In the genomic region with DNA sequence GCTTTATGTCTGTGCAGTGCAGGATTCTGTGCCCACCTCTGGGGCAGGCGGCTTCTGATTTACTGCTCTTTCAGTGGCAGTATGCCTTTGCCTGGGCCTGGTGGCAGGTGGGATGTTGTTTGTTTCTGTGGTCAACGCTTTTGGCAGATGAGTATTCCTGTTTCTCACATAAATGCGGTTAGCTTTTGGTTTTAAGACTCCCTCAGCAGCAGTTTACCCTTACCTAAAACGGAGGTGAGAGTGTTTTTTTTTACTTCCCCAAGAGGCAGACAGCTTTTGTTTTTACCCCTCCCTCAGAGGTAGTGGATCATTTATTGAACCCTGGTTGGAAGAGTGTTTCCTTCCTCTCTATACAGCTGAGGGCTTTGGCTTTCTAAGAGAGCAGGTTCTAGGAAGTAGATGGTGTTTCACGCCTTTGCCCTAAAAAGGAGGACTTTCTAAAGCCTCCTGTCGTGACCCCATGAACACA, we compare ENCODE assay signal across 21 cellular contexts.
DNase-seq lines count a peak whose midpoint lies in the region; ATAC-seq, FAIRE-seq and TF ChIP-seq lines count a peak whose summit lies in the region.
"Had no signal": no experiment of that assay in that cellular context is flagged by ENCODE, and none has a peak within 500 bp of the region (broad histone marks: within the 10 kb centered on the region; RNA-seq: fewer than 3 reads in every experiment).

No MANE protein-coding gene starts in this region.

- TF ChIP-seq CTCF in keratinocyte (optimal IDR thresholded peaks at IDR 0.05 in 1 of 3, IDR thresholded peaks at IDR 0.05 in 1 of 3, conservative IDR thresholded peaks at IDR 0.05 in 1 of 3; ENCODE audit: extremely low read depth in 1 of 3, insufficient read depth in 2 of 3, low read length in 3 of 3) (no peak), foreskin keratinocyte (conservative IDR thresholded peaks at IDR 0.05) (no peak)

- no peaks in the 10 kb centered on the region for H3K4me1 ChIP-seq in GM23248 (ENCODE audit: insufficient read depth)
- no peaks in the 10 kb centered on the region for H3K4me1 ChIP-seq in keratinocyte (ENCODE audit: control insufficient read depth, extremely low read depth, insufficient read depth, low read length)
- H3K4me1 ChIP-seq in foreskin keratinocyte = no peaks in the 10 kb centered on the region
- H3K4me1 ChIP-seq: parathyroid adenoma, right lobe of liver, suprapubic skin, vagina had no signal

- H3K9ac ChIP-seq in GM23248 (no peak overlapping the region), keratinocyte (ENCODE audit: control insufficient read depth, extremely low read depth, insufficient read depth, low read length) (no peak overlapping the region)
- H3K9ac ChIP-seq: parathyroid adenoma had no signal

- H3K9me3 ChIP-seq in GM23248 (ENCODE audit: low read depth) (no peaks in the 10 kb centered on the region), keratinocyte (ENCODE audit: control insufficient read depth, low read depth, low read length) (no peaks in the 10 kb centered on the region)
- H3K9me3 ChIP-seq: right lobe of liver, suprapubic skin, vagina had no signal

- H3F3A ChIP-seq in GM23248 (ENCODE audit: insufficient read depth) = no peaks in the 10 kb centered on the region

- DNase-seq in GM23248 (no peak), M059J (ENCODE audit: low read depth) (peak; percentile 6), keratinocyte (ENCODE audit: low read depth, low spot score) (no peak), NCI-H2227 (lab: John Stamatoyannopoulos, UW; ENCODE audit: unreplicated experiment) (no peak), foreskin keratinocyte (no peak), NCI-H1417 treated with DMSO at 0.1 percent for 48 hours (lab: John Stamatoyannopoulos, UW) (no peak)
- DNase-seq: activated CD4-positive, alpha-beta T cell treated with anti-CD3 and anti-CD28 coated beads for 48 hours; activated CD8-positive, alpha-beta memory T cell treated with anti-CD3 and anti-CD28 coated beads, Interleukin-2, amount 10 ng/mL, durations not matched to agents 7 days and 5 days; Calu3; effector CD8-positive, alpha-beta T cell; KBM-7; NCI-H2029; NCI-H524; right lobe of liver; T-cell had no signal

- H3K27ac ChIP-seq in GM23248 (no peak overlapping the region), keratinocyte (ENCODE audit: control insufficient read depth, insufficient read depth, low read length) (no peak overlapping the region), foreskin keratinocyte (no peak overlapping the region)
- H3K27ac ChIP-seq: parathyroid adenoma, right lobe of liver, suprapubic skin, vagina had no signal

- in situ Hi-C loops in GM23248 (cut with MboI) = no loop called here

- no peaks in the 10 kb centered on the region for H3K9me1 ChIP-seq in keratinocyte (ENCODE audit: control insufficient read depth, extremely low read depth, insufficient read depth, low read length)

- no peaks in the 10 kb centered on the region for H3K9me2 ChIP-seq in GM23248 (ENCODE audit: insufficient read depth)

- H3K79me2 ChIP-seq in GM23248 (ENCODE audit: insufficient read depth) = no peaks in the 10 kb centered on the region
- H3K79me2 ChIP-seq in keratinocyte (ENCODE audit: control insufficient read depth, insufficient read depth, low read length) = no peaks in the 10 kb centered on the region
- H3K79me2 ChIP-seq: parathyroid adenoma had no signal

- WGBS in GM23248 (ENCODE audit: low coverage in 1 of 2, low lambda C conversion rate in 2 of 2, missing lambda C conversion rate in 2 of 2), 2 experiments = 31 to 42% methylated on average over 6 of the region's 6 CpGs

- H3K27me3 ChIP-seq in GM23248 (replicated peaks; ENCODE audit: insufficient read depth) = no peaks in the 10 kb centered on the region
- H3K27me3 ChIP-seq in keratinocyte (ENCODE audit: control insufficient read depth, extremely low read depth, insufficient read depth, low read length) = no peaks in the 10 kb centered on the region
- H3K27me3 ChIP-seq in foreskin keratinocyte = no peaks in the 10 kb centered on the region
- H3K27me3 ChIP-seq: right lobe of liver, suprapubic skin, vagina had no signal

- no peaks in the 10 kb centered on the region for H4K20me1 ChIP-seq in GM23248 (ENCODE audit: insufficient read depth)
- no peaks in the 10 kb centered on the region for H4K20me1 ChIP-seq in keratinocyte (ENCODE audit: control insufficient read depth, extremely low read depth, insufficient read depth, low read length)

- peak overlapping the region; percentile 75 for H2AFZ ChIP-seq in GM23248
- H2AFZ ChIP-seq in keratinocyte (ENCODE audit: control insufficient read depth, low read length) = peak overlapping the region; percentile 54
- H2AFZ ChIP-seq: parathyroid adenoma had no signal

- no peak for FAIRE-seq in keratinocyte (lab: Jason Lieb, UNC)

- dilution Hi-C loops in keratinocyte (cut with MboI; ENCODE audit: extremely low pct_ligation_motif_present, low sequenced_read_pairs) = no loop called here

- no peak overlapping the region for H3K4me3 ChIP-seq in GM23248
- no peak overlapping the region for H3K4me3 ChIP-seq in keratinocyte (ENCODE audit: control insufficient read depth in 2 of 3, extremely low read depth in 1 of 3, insufficient read depth in 2 of 3, low read depth in 1 of 3, low read length in 3 of 3)
- H3K4me3 ChIP-seq: right lobe of liver, suprapubic skin, vagina had no signal

- no peak overlapping the region for H3K4me2 ChIP-seq in GM23248 (ENCODE audit: unreplicated experiment)
- no peak overlapping the region for H3K4me2 ChIP-seq in keratinocyte (ENCODE audit: control insufficient read depth, extremely low read depth, insufficient read depth, low read depth, low read length)

- no peaks in the 10 kb centered on the region for H3K36me3 ChIP-seq in GM23248 (ENCODE audit: low read depth)
- no peaks in the 10 kb centered on the region for H3K36me3 ChIP-seq in keratinocyte (ENCODE audit: control insufficient read depth in 2 of 2, extremely low read depth in 1 of 2, insufficient read depth in 2 of 2, low read length in 2 of 2)
- H3K36me3 ChIP-seq: right lobe of liver, suprapubic skin, vagina had no signal

- ATAC-seq in GM18502 (IDR thresholded peaks at IDR 0.05; ENCODE audit: poor library complexity, unreplicated experiment) (peak; percentile 46), HG03025 (IDR thresholded peaks at IDR 0.05; ENCODE audit: low FRiP score, unreplicated experiment) (no peak), foreskin keratinocyte (no peak)
- ATAC-seq: activated CD8-positive, alpha-beta memory T cell treated with anti-CD3 and anti-CD28 coated beads, Interleukin-2, amount 10 ng/mL, durations not matched to agents 7 days and 5 days; activated naive CD4-positive, alpha-beta T cell treated with anti-CD3 and anti-CD28 coated beads, Interleukin-2, amount 50 U/mL, for 72 hours; right lobe of liver; T-cell had no signal
